In the genomic region with DNA sequence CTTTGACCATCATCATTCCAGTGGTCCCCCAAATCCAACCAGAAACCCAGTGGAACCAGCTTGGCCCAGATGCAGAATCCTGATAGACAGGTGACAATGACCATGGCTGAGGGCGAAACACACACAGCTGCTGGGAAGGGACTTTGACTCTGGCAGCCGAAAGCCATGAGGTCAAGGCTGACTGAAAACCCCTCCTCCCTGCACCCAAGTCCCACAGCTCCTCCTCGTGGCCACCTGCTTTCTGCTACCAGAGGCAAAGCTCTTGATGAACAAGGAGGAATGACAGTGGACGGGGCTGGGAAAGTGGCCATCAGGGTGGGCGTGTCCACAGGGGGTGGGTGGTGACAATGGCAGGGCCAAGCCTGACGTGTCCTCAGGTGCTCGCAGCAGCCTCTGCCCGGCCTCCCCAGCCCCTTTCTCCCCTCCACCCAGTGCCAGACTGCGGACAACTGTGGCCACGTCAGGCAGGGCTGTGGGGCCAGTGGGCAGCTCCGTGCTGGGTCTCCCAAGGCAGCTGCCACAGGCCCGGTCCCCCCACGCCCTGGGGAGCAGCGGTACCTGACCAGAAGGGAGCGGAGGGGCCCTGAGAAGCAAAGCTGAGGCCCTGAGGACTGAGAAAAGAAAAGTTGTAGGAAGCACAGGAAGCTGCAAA, we compare ENCODE assay signal across 10 cellular contexts. TPM values are rescaled to one million over a fixed set of nuclear protein-coding genes. Genes with fewer than 3 reads are reported as not detected.
DNase-seq lines count a peak whose midpoint lies in the region; ATAC-seq and TF ChIP-seq lines count a peak whose summit lies in the region.
"Had no signal": no experiment of that assay in that cellular context is flagged by ENCODE, and none has a peak within 500 bp of the region (broad histone marks: within the 10 kb centered on the region; RNA-seq: fewer than 3 reads in every experiment).

No MANE protein-coding gene starts in this region.

- H3K9me2 ChIP-seq in SK-N-SH (no peaks in the 10 kb centered on the region), hepatocyte (replicated peaks; ENCODE audit: insufficient read depth) (no peaks in the 10 kb centered on the region)

- 96% methylated on average over 11 of the region's 15 CpGs for WGBS in SK-N-SH (ENCODE audit: low lambda C conversion rate)
- 94% methylated on average over 13 of the region's 15 CpGs for WGBS in hepatocyte (ENCODE audit: low lambda C conversion rate, missing lambda C conversion rate)
- WGBS in spleen, 5 donors: 87 to 92% (median 88%) methylated on average over 11 to 15 of the region's 15 CpGs

- no peak for TF ChIP-seq POLR2A in spleen (IDR thresholded peaks at IDR 0.05)

- H3K4me2 ChIP-seq in SK-N-SH: no peak overlapping the region
- H3K4me2 ChIP-seq in hepatocyte: no peak overlapping the region

- H3K9me3 ChIP-seq in SK-N-SH: peaks cover 9% of the 10 kb centered on the region; the same call in 1 of the 2 replicates
- no peaks in the 10 kb centered on the region for H3K9me3 ChIP-seq in hepatocyte (ENCODE audit: low read depth)
- peaks cover 0 to 39% (median 30%) of the 10 kb centered on the region in 8 donors for H3K9me3 ChIP-seq in spleen

- CTCF ChIA-PET in SK-N-SH (lab: Yijun Ruan, JAX): interaction anchor here (1.1 to 5.7 kb wide), 5 partner anchors 12 to 226 kb away, joined by 4 to 46 read pairs (median 8); no protein-coding TSS in a partner anchor

- DNase-seq in SK-N-SH (no peak), RPMI8226 (peak; percentile 55), hepatocyte (ENCODE audit: low spot score) (peak; percentile 42), spleen (peak; percentile 59), CD1c-positive myeloid dendritic cell (ENCODE audit: extremely low spot score) (no peak), NOMO-1 treated with dmso at 0.1 percent for 144 hours (lab: John Stamatoyannopoulos, UW; ENCODE audit: unreplicated experiment) (no peak)
- DNase-seq: NCI-H446 treated with DMSO at 0.1 percent for 48 hours had no signal

- POLR2A ChIA-PET in SK-N-SH (lab: Yijun Ruan, JAX): no interaction called here

- 0 out of 2 replicates have a peak, but pooled peaks have one; percentile 3 for TF ChIP-seq RAD21 in SK-N-SH (IDR thresholded peaks at IDR 0.05; ENCODE audit: low read length)

- ATAC-seq in SK-N-SH treated with all-trans-retinoic acid at 6 μM for 48 hours (no peak), GM18873 (IDR thresholded peaks at IDR 0.05; ENCODE audit: low FRiP score, unreplicated experiment) (no peak)
- ATAC-seq: gastroesophageal sphincter had no signal

- H3K27ac ChIP-seq in SK-N-SH (ENCODE audit: low read depth in 2 of 2, low read length in 1 of 2): no peak overlapping the region
- H3K27ac ChIP-seq in hepatocyte: no peak overlapping the region
- no peak overlapping the region for H3K27ac ChIP-seq in spleen
- H3K27ac ChIP-seq: gastroesophageal sphincter had no signal

- H3K4me1 ChIP-seq in SK-N-SH (ENCODE audit: control insufficient read depth in 1 of 2, insufficient read depth in 2 of 2, low read depth in 1 of 2, low read length in 1 of 2) (peaks cover 0 to 8% of the 10 kb centered on the region in 2 experiments; a peak in 1 of 4 replicates), hepatocyte (ENCODE audit: insufficient read depth) (no peaks in the 10 kb centered on the region), spleen (no peaks in the 10 kb centered on the region)
- H3K4me1 ChIP-seq: gastroesophageal sphincter had no signal

- no peak overlapping the region for H3K9ac ChIP-seq in SK-N-SH

- no peak for TF ChIP-seq EP300 in SK-N-SH (IDR thresholded peaks at IDR 0.05; ENCODE audit: borderline replicate concordance in 1 of 2, low read depth in 1 of 2, low read length in 1 of 2)

- H3K79me2 ChIP-seq in SK-N-SH (ENCODE audit: insufficient read depth) (no peaks in the 10 kb centered on the region), hepatocyte (no peaks in the 10 kb centered on the region)

- intact Hi-C loops in spleen (cut with DNase I; ENCODE audit: low total_unique reads): no loop called here

- H3K27me3 ChIP-seq in SK-N-SH (ENCODE audit: insufficient read depth) (no peaks in the 10 kb centered on the region), hepatocyte (no peaks in the 10 kb centered on the region), spleen (replicated peaks in 1 of 7) (no peaks in the 10 kb centered on the region)
- H3K27me3 ChIP-seq: gastroesophageal sphincter had no signal

- TF ChIP-seq CTCF in SK-N-SH (IDR thresholded peaks at IDR 0.05): no peak
- TF ChIP-seq CTCF in hepatocyte (IDR thresholded peaks at IDR 0.05; ENCODE audit: poor library complexity): no peak
- TF ChIP-seq CTCF in spleen (IDR thresholded peaks at IDR 0.05 in 8 of 11, conservative IDR thresholded peaks at IDR 0.05 in 3 of 11): no peak

- no peak overlapping the region for H3K4me3 ChIP-seq in SK-N-SH (ENCODE audit: low read depth in 2 of 2, low read length in 1 of 2)
- H3K4me3 ChIP-seq in hepatocyte: no peak overlapping the region
- H3K4me3 ChIP-seq in spleen: no peak overlapping the region
- H3K4me3 ChIP-seq: gastroesophageal sphincter had no signal

- H3K36me3 ChIP-seq in SK-N-SH (replicated peaks in 1 of 2; ENCODE audit: control insufficient read depth in 1 of 2, insufficient read depth in 2 of 2, low read length in 1 of 2) (peaks cover 41 to 56% of the 10 kb centered on the region in 2 experiments), hepatocyte (replicated peaks; ENCODE audit: insufficient read depth, low read depth) (no peaks in the 10 kb centered on the region), spleen (peaks cover 5 to 93% (median 51%) of the 10 kb centered on the region in 6 donors)

- H2AFZ ChIP-seq in SK-N-SH (ENCODE audit: low read depth): no peak overlapping the region
- no peak overlapping the region for H2AFZ ChIP-seq in hepatocyte

- H3F3A ChIP-seq in SK-N-SH (replicated peaks; ENCODE audit: insufficient read depth): peaks cover 5% of the 10 kb centered on the region

- H4K20me1 ChIP-seq in SK-N-SH (ENCODE audit: insufficient read depth) (no peaks in the 10 kb centered on the region), hepatocyte (ENCODE audit: insufficient read depth, poor library complexity, severe bottlenecking) (no peaks in the 10 kb centered on the region)

TF ChIP-seq in SK-N-SH, 30 proteins besides CTCF, POLR2A, EP300 and RAD21:
- TF ChIP-seq EZH2phosphoT487 (IDR thresholded peaks at IDR 0.05; ENCODE audit: borderline replicate concordance, low read depth): no peak
- no peak for TF ChIP-seq POLR2AphosphoS5 (IDR thresholded peaks at IDR 0.05; ENCODE audit: low read depth, low read length)
- no peak for TF ChIP-seq YY1 (IDR thresholded peaks at IDR 0.05; ENCODE audit: low read depth)

TF ChIP-seq in SK-N-SH treated with all-trans-retinoic acid at 6 μM for 48 hours, 23 proteins besides CTCF, POLR2A, EP300 and RAD21:
- TF ChIP-seq ZNF565 (CRISPR knock-in tag; conservative IDR thresholded peaks at IDR 0.05; ENCODE audit: low read depth): no peak
- TF ChIP-seq ZFP3 (CRISPR knock-in tag; IDR thresholded peaks at IDR 0.05): no peak
- TF ChIP-seq ZNF70 (CRISPR knock-in tag; IDR thresholded peaks at IDR 0.05): no peak
- no peak for TF ChIP-seq PPARA (CRISPR knock-in tag; IDR thresholded peaks at IDR 0.05; ENCODE audit: borderline replicate concordance)
- TF ChIP-seq, protein P1, sequence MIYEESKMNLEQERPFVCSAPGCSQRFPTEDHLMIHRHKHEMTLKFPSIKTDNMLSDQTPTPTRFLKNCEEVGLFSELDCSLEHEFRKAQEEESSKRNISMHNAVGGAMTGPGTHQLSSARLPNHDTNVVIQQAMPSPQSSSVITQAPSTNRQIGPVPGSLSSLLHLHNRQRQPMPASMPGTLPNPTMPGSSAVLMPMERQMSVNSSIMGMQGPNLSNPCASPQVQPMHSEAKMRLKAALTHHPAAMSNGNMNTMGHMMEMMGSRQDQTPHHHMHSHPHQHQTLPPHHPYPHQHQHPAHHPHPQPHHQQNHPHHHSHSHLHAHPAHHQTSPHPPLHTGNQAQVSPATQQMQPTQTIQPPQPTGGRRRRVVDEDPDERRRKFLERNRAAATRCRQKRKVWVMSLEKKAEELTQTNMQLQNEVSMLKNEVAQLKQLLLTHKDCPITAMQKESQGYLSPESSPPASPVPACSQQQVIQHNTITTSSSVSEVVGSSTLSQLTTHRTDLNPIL (CRISPR knock-in tag; IDR thresholded peaks at IDR 0.05; ENCODE audit: low read depth): no peak

RNA-seq across cellular contexts. Expression of a gene that starts 30.8 kb away (rescaled TPM):
- polyA plus RNA-seq in SK-N-SH (2012; rRNA removed) (2.9 and 5.9 TPM in 2 replicates), hepatocyte (7.5 and 8.1 TPM in 2 replicates), spleen (1 to 10 TPM; 1.3 to 1.5 (median 1.5) TPM)
- polyA plus RNA-seq in SK-N-SH (2012; cell fraction: cytosol; rRNA removed): 1.6 and 3.0 TPM in 2 replicates
- polyA plus RNA-seq in SK-N-SH (2012; cell fraction: nucleus; rRNA removed): 9.9 and 14.3 TPM in 2 replicates
- total RNA-seq in hepatocyte (6.7 and 9.8 TPM in 2 replicates), spleen (1 to 10 TPM; 1.0 to 4.5 (median 3.1) TPM)

Comparison
In these comparisons a context has a peak if more than half of its experiments do, and no peak if none do; other contexts are left out.
1. DNase-seq: peak in RPMI8226 (single experiment), hepatocyte (single experiment) and spleen (single experiment); none in SK-N-SH (single experiment), CD1c-positive myeloid dendritic cell (single experiment) and NOMO-1 treated with dmso at 0.1 percent for 144 hours (single experiment).